ENCODE assay signal across 16 cellular contexts in genomic region chr11:278001-278951, GRCh38. TPM values are rescaled to one million over a fixed set of nuclear protein-coding genes. Genes with fewer than 3 reads are reported as not detected.
DNase-seq lines count a peak whose midpoint lies in the region; ATAC-seq lines count a peak whose summit lies in the region.
"Had no signal": no experiment of that assay in that cellular context is flagged by ENCODE, and none has a peak within 500 bp of the region (broad histone marks: within the 10 kb centered on the region; RNA-seq: fewer than 3 reads in every experiment).

TSS of gene NLRP6 (plus strand) at chr11:278407. CDS start at chr11:278570, 163 bp downstream.

- no peak within 1 kb of the TSS for H3K4me2 ChIP-seq in neuronal stem cell (ENCODE audit: insufficient read depth, low read length, poor library complexity, severe bottlenecking)

- H3K14ac ChIP-seq in neuronal stem cell (ENCODE audit: low read length): no peak within 1 kb of the TSS

- no peak within 1 kb of the TSS for H3K4me3 ChIP-seq in CD4-positive, CD25-positive, alpha-beta regulatory T cell (ENCODE audit: low read depth, low read length)
- H3K4me3 ChIP-seq in H7 (ENCODE audit: insufficient read depth, low read depth, low read length) (no peak within 1 kb of the TSS), duodenal mucosa (ENCODE audit: low read depth in 1 of 2, low read length in 2 of 2) (peak within 1 kb of the TSS; percentile 76 to 89), neuronal stem cell (ENCODE audit: low read length in 2 of 2) (no peak within 1 kb of the TSS)
- H3K4me3 ChIP-seq: GM23248 had no signal

- no peak within 1 kb of the TSS for H4K8ac ChIP-seq in neuronal stem cell (ENCODE audit: low read depth, low read length)

- H3K79me1 ChIP-seq in neuronal stem cell (ENCODE audit: low read depth, low read length): no peaks in the 10 kb centered on the region

- peak within 1 kb of the TSS; percentile 39 to 71 (median 62) for H3K4me3 Mint-ChIP-seq in CD4-positive, CD25-positive, alpha-beta regulatory T cell
- H3K4me3 Mint-ChIP-seq: neural crest cell, type B pancreatic cell had no signal

- peaks cover 14% of the 10 kb centered on the region for H3K36me3 Mint-ChIP-seq in CD4-positive, CD25-positive, alpha-beta regulatory T cell
- H3K36me3 Mint-ChIP-seq: type B pancreatic cell had no signal

- H4K91ac ChIP-seq in neuronal stem cell (ENCODE audit: low read depth, low read length, poor library complexity): no peak within 1 kb of the TSS

- H3K9ac ChIP-seq in duodenal mucosa (ENCODE audit: low read depth in 1 of 2, low read length in 2 of 2) (peak within 1 kb of the TSS; percentile 71 to 99), neuronal stem cell (ENCODE audit: low read depth, low read length, poor library complexity) (no peak within 1 kb of the TSS)
- H3K9ac ChIP-seq: GM23248 had no signal

- no peaks in the 10 kb centered on the region for H3K9me3 ChIP-seq in CD4-positive, CD25-positive, alpha-beta regulatory T cell (ENCODE audit: control insufficient read depth in 2 of 2, low read length in 2 of 2)
- H3K9me3 ChIP-seq in duodenal mucosa (ENCODE audit: control insufficient read depth in 1 of 2, low read length in 2 of 2) (peaks cover 0 to 6% of the 10 kb centered on the region in 2 donors), neuronal stem cell (replicated peaks in 1 of 2; ENCODE audit: control insufficient read depth in 2 of 2, insufficient read depth in 1 of 2, low read depth in 1 of 2, low read length in 2 of 2) (peaks cover 3 to 4% of the 10 kb centered on the region in 2 donors)

- no peak within 1 kb of the TSS for H3K27ac ChIP-seq in CD4-positive, CD25-positive, alpha-beta regulatory T cell (ENCODE audit: insufficient read depth, low read length, poor library complexity, severe bottlenecking)
- H3K27ac ChIP-seq in duodenal mucosa (ENCODE audit: low read depth, low read length) (peak within 1 kb of the TSS; percentile 89), neuronal stem cell (replicated peaks; ENCODE audit: low read length) (no peak within 1 kb of the TSS)
- H3K27ac ChIP-seq: GM23248, SK-N-MC had no signal

- H3K27ac Mint-ChIP-seq in CD4-positive, CD25-positive, alpha-beta regulatory T cell: peak within 1 kb of the TSS in 1 of 3 donors; percentile 23
- H3K27ac Mint-ChIP-seq: type B pancreatic cell had no signal

- WGBS in neuronal stem cell (ENCODE audit: extremely low coverage in 2 of 2, insufficient read length in 2 of 2, insufficient replicate concordance in 1 of 2), 2 donors: no CpG with 5 or more reads among the region's 21 CpGs

- no peak for ATAC-seq in CD4-positive, CD25-positive, alpha-beta regulatory T cell (ENCODE audit: low read depth in 2 of 2)
- no peak for ATAC-seq in HG03354 (IDR thresholded peaks at IDR 0.05; ENCODE audit: poor library complexity, severe bottlenecking, unreplicated experiment)
- no peak for ATAC-seq in HG02973 (IDR thresholded peaks at IDR 0.05; ENCODE audit: unreplicated experiment)
- no peak for ATAC-seq in HG02970 (IDR thresholded peaks at IDR 0.05; ENCODE audit: low FRiP score, unreplicated experiment)

- H3K36me3 ChIP-seq in CD4-positive, CD25-positive, alpha-beta regulatory T cell (ENCODE audit: control insufficient read depth, insufficient read depth, low read length): no peaks in the 10 kb centered on the region
- no peaks in the 10 kb centered on the region for H3K36me3 ChIP-seq in H7 (replicated peaks; ENCODE audit: control insufficient read depth, insufficient read depth, low read length)
- H3K36me3 ChIP-seq in duodenal mucosa (ENCODE audit: control insufficient read depth in 1 of 2, insufficient read depth in 2 of 2, low read length in 2 of 2): peaks cover 12 to 15% of the 10 kb centered on the region in 2 donors
- H3K36me3 ChIP-seq in neuronal stem cell (replicated peaks in 1 of 2; ENCODE audit: control insufficient read depth in 2 of 2, insufficient read depth in 2 of 2, low read length in 2 of 2): no peaks in the 10 kb centered on the region

- no peak within 1 kb of the TSS for H2AK5ac ChIP-seq in neuronal stem cell (ENCODE audit: low read depth, low read length)

- no peak within 1 kb of the TSS for H2BK12ac ChIP-seq in neuronal stem cell (ENCODE audit: low read length)

- no peak within 1 kb of the TSS for H2AFZ ChIP-seq in neuronal stem cell (ENCODE audit: low read length)
- H2AFZ ChIP-seq: GM23248 had no signal

- H3K27me3 Mint-ChIP-seq in CD4-positive, CD25-positive, alpha-beta regulatory T cell: peaks cover 60% of the 10 kb centered on the region

- H2BK15ac ChIP-seq in neuronal stem cell (ENCODE audit: low read length): peak within 1 kb of the TSS; percentile 16

- H2BK5ac ChIP-seq in neuronal stem cell (ENCODE audit: low read length): peak within 1 kb of the TSS; percentile 33

- H3K27me3 ChIP-seq in CD4-positive, CD25-positive, alpha-beta regulatory T cell (ENCODE audit: control insufficient read depth, insufficient read depth, low read length): peaks cover 16% of the 10 kb centered on the region
- H3K27me3 ChIP-seq in H7 (ENCODE audit: control insufficient read depth, insufficient read depth, low read length) (no peaks in the 10 kb centered on the region; the same call in 1 of the 2 replicates), duodenal mucosa (ENCODE audit: control insufficient read depth in 1 of 2, insufficient read depth in 2 of 2, low read length in 2 of 2) (peaks cover 12 to 23% of the 10 kb centered on the region in 2 donors), neuronal stem cell (ENCODE audit: control insufficient read depth in 3 of 3, insufficient read depth in 3 of 3, low read depth in 1 of 3, low read length in 3 of 3) (no peaks in the 10 kb centered on the region)

- peak within 1 kb of the TSS; percentile 2 for H3K18ac ChIP-seq in neuronal stem cell (ENCODE audit: low read length)

- H3K4me1 ChIP-seq in CD4-positive, CD25-positive, alpha-beta regulatory T cell (ENCODE audit: control insufficient read depth, insufficient read depth, low read length, poor library complexity, severe bottlenecking): peaks cover 48% of the 10 kb centered on the region
- peaks cover 14 to 31% of the 10 kb centered on the region in 2 donors for H3K4me1 ChIP-seq in duodenal mucosa (ENCODE audit: control insufficient read depth in 1 of 2, insufficient read depth in 2 of 2, low read length in 2 of 2)
- H3K4me1 ChIP-seq in neuronal stem cell (ENCODE audit: control insufficient read depth in 2 of 2, insufficient read depth in 1 of 2, low read depth in 1 of 2, low read length in 2 of 2): peaks cover 2 to 10% of the 10 kb centered on the region in 2 donors

- no peak within 1 kb of the TSS for H2BK120ac ChIP-seq in neuronal stem cell (ENCODE audit: low read depth, low read length)

- peaks cover 5 to 47% (median 14%) of the 10 kb centered on the region in 4 donors for H3K4me1 Mint-ChIP-seq in CD4-positive, CD25-positive, alpha-beta regulatory T cell

- no peak within 1 kb of the TSS for H3K23ac ChIP-seq in neuronal stem cell (ENCODE audit: low read depth, low read length, poor library complexity)

- no peak for DNase-seq in CD4-positive, CD25-positive, alpha-beta regulatory T cell
- DNase-seq in H7: peak; percentile 52
- DNase-seq in neuronal stem cell (ENCODE audit: low spot score): no peak
- DNase-seq in iPS-NIHi11 (ENCODE audit: low spot score): no peak
- DNase-seq: dermis blood vessel endothelial cell, DMS153, GM23248, hippocampal formation, NCI-H69 had no signal

- H3K4ac ChIP-seq in neuronal stem cell (ENCODE audit: low read length): no peak within 1 kb of the TSS

- H3K9me3 Mint-ChIP-seq in CD4-positive, CD25-positive, alpha-beta regulatory T cell: peaks cover 0 to 1% (median 0%) of the 10 kb centered on the region in 7 donors
- H3K9me3 Mint-ChIP-seq: type B pancreatic cell had no signal

RNA-seq across cellular contexts. Expression of gene NLRP6, which starts in this region (rescaled TPM):
- total RNA-seq in CD4-positive, CD25-positive, alpha-beta regulatory T cell: 1.8 TPM
- polyA plus RNA-seq in CD4-positive, CD25-positive, alpha-beta regulatory T cell: 1 to 10 TPM in 3 of 4 donors, under 1 TPM in 1; 0.36 to 4.0 (median 2.4) TPM
- 0.26 and 0.55 TPM in 2 replicates for total RNA-seq in H7 (2014; rRNA removed; shearing (Covaris generic))
- not detected for polyA plus RNA-seq in neuronal stem cell (2013, experiment 1 of 2)
- polyA plus RNA-seq in neuronal stem cell (2013, experiment 2 of 2): not detected
- total RNA-seq: dermis blood vessel endothelial cell, GM23248, neural crest cell had no signal
- polyA plus RNA-seq: GM23248 had no signal

Comparison
In these comparisons a context has a peak if more than half of its experiments do, and no peak if none do; other contexts are left out.
1. Peak in DNase-seq in H7; RNA of the gene not detected or under 1 TPM.
2. H3K4me3 ChIP-seq: peak in duodenal mucosa (2 of 2); none in CD4-positive, CD25-positive, alpha-beta regulatory T cell (single experiment), H7 (single experiment) and neuronal stem cell (0 of 2).